Comparison of ENCODE assay signal across 14 cellular contexts in the genomic region with DNA sequence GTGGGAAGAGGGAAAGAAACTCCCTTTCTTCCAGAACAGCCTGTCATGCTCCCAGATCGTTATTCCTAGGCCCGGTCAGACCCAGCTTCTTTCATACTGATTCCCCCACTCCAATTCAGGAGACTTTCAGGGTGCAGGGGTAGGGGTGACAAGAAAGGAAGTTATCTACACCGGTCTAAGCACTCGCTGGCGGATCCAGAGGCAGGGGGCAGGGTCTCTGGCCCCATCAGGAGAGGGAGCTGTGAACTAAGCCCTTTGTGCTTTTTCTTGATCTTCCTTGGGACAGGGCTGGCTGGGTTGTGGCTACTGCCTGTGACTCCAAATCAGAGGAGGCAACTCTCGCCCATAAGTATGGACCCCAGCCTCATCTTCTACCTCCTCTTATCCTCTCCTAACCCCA. TPM values are rescaled to one million over a fixed set of nuclear protein-coding genes. Genes with fewer than 3 reads are reported as not detected.
DNase-seq lines count a peak whose midpoint lies in the region; ATAC-seq and TF ChIP-seq lines count a peak whose summit lies in the region.
"Had no signal": no experiment of that assay in that cellular context is flagged by ENCODE, and none has a peak within 500 bp of the region (broad histone marks: within the 10 kb centered on the region; RNA-seq: fewer than 3 reads in every experiment).

No MANE protein-coding gene starts in this region.

- H3K18ac ChIP-seq in neuronal stem cell (ENCODE audit: low read length), result peak overlapping the region; percentile 72

- H3K9me3 Mint-ChIP-seq in naive thymus-derived CD8-positive, alpha-beta T cell, result no peaks in the 10 kb centered on the region
- H3K9me3 Mint-ChIP-seq: CD8-positive, alpha-beta T cell had no signal

- peak overlapping the region in 1 of 10 donors; percentile 39 for H3K27ac Mint-ChIP-seq in naive thymus-derived CD8-positive, alpha-beta T cell
- H3K27ac Mint-ChIP-seq: CD8-positive, alpha-beta T cell had no signal

- TF ChIP-seq CTCF in heart right ventricle (IDR thresholded peaks at IDR 0.05) (no peak), coronary artery (IDR thresholded peaks at IDR 0.05) (no peak)

- no peak overlapping the region for H2BK12ac ChIP-seq in neuronal stem cell (ENCODE audit: low read length)

- no peak overlapping the region for H3K9ac ChIP-seq in neuronal stem cell (ENCODE audit: low read depth, low read length, poor library complexity)
- H3K9ac ChIP-seq: BLaER1 treated with 17β-estradiol and CSF1 and Interleukin-3, amounts not matched to agents 10 nM and 100 nM had no signal

- H2AK5ac ChIP-seq in neuronal stem cell (ENCODE audit: low read depth, low read length), result no peak overlapping the region

- POLR2A ChIA-PET in naive thymus-derived CD8-positive, alpha-beta T cell (lab: Charles Lee), result no interaction called here

- H3K36me3 ChIP-seq in heart right ventricle (no peaks in the 10 kb centered on the region), neuronal stem cell (replicated peaks in 1 of 2; ENCODE audit: control insufficient read depth in 2 of 2, insufficient read depth in 2 of 2, low read length in 2 of 2) (no peaks in the 10 kb centered on the region)
- H3K36me3 ChIP-seq: BLaER1 treated with 17β-estradiol and CSF1 and Interleukin-3, amounts not matched to agents 10 nM and 100 nM had no signal

- H2AFZ ChIP-seq in neuronal stem cell (ENCODE audit: low read length), result no peak overlapping the region

- no peak overlapping the region for H2BK120ac ChIP-seq in neuronal stem cell (ENCODE audit: low read depth, low read length)

- H3K79me1 ChIP-seq in neuronal stem cell (ENCODE audit: low read depth, low read length), result no peaks in the 10 kb centered on the region

- H3K27me3 ChIP-seq in heart right ventricle (no peaks in the 10 kb centered on the region), neuronal stem cell (ENCODE audit: control insufficient read depth in 3 of 3, insufficient read depth in 3 of 3, low read depth in 1 of 3, low read length in 3 of 3) (peaks cover 0 to 29% (median 0%) of the 10 kb centered on the region in 3 experiments)

- intact Hi-C loops in heart right ventricle (cut with DNase I), result loop anchor here in 1 of 10 donors (5.0 kb wide), 1 partner anchor 54 kb away; the partner anchor contains the start of gene SLC30A1
- intact Hi-C loops in left ventricle myocardium superior (cut with micrococcal nuclease), result no loop called here

- no peak overlapping the region for H2BK5ac ChIP-seq in neuronal stem cell (ENCODE audit: low read length)

- no peak overlapping the region for H4K91ac ChIP-seq in neuronal stem cell (ENCODE audit: low read depth, low read length, poor library complexity)

- DNase-seq in heart right ventricle, result no peak
- no peak for DNase-seq in left ventricle myocardium superior
- no peak for DNase-seq in coronary artery (ENCODE audit: low spot score)
- DNase-seq in neuronal stem cell (ENCODE audit: low spot score), result no peak
- no peak for DNase-seq in naive thymus-derived CD8-positive, alpha-beta T cell
- DNase-seq in cortex of kidney (lab: John Stamatoyannopoulos, UW), result no peak
- DNase-seq: CD8-positive, alpha-beta T cell; NCI-H1417; NCI-H187 treated with DMSO at 0.1 percent for 48 hours; NCI-H524; RPMI8226 had no signal

- H3K4me2 ChIP-seq in neuronal stem cell (ENCODE audit: insufficient read depth, low read length, poor library complexity, severe bottlenecking), result no peak overlapping the region
- H3K4me2 ChIP-seq: A549 had no signal

- H4K8ac ChIP-seq in neuronal stem cell (ENCODE audit: low read depth, low read length), result no peak overlapping the region

- peaks cover 0 to 2% (median 0%) of the 10 kb centered on the region in 4 donors for H3K4me1 Mint-ChIP-seq in naive thymus-derived CD8-positive, alpha-beta T cell

- H3K4me3 ChIP-seq in heart right ventricle (no peak overlapping the region), coronary artery (no peak overlapping the region), neuronal stem cell (ENCODE audit: low read length in 2 of 2) (no peak overlapping the region)
- H3K4me3 ChIP-seq: A549; BLaER1 treated with 17β-estradiol and CSF1 and Interleukin-3, amounts not matched to agents 10 nM and 100 nM had no signal

- peaks cover 0 to 10% (median 2%) of the 10 kb centered on the region in 5 donors for H3K27me3 Mint-ChIP-seq in naive thymus-derived CD8-positive, alpha-beta T cell

- no peak overlapping the region for H3K14ac ChIP-seq in neuronal stem cell (ENCODE audit: low read length)

- no peaks in the 10 kb centered on the region for H3K9me3 ChIP-seq in heart right ventricle
- no peaks in the 10 kb centered on the region for H3K9me3 ChIP-seq in neuronal stem cell (replicated peaks in 1 of 2; ENCODE audit: control insufficient read depth in 2 of 2, insufficient read depth in 1 of 2, low read depth in 1 of 2, low read length in 2 of 2)
- H3K9me3 ChIP-seq: A549; BLaER1 treated with 17β-estradiol and CSF1 and Interleukin-3, amounts not matched to agents 10 nM and 100 nM had no signal

- peak in 1 of 8 donors; percentile 1 for ATAC-seq in heart right ventricle
- no peak for ATAC-seq in left ventricle myocardium superior
- ATAC-seq in naive thymus-derived CD8-positive, alpha-beta T cell, result no peak
- no peak for ATAC-seq in GM18909 (IDR thresholded peaks at IDR 0.05; ENCODE audit: poor library complexity, unreplicated experiment)
- ATAC-seq: CD8-positive, alpha-beta T cell had no signal

- H3K4me1 ChIP-seq in heart right ventricle (peaks cover 0 to 54% (median 21%) of the 10 kb centered on the region in 9 donors), neuronal stem cell (ENCODE audit: control insufficient read depth in 2 of 2, insufficient read depth in 1 of 2, low read depth in 1 of 2, low read length in 2 of 2) (peaks cover 3 to 14% of the 10 kb centered on the region in 2 donors)

- no peak overlapping the region for H3K4ac ChIP-seq in neuronal stem cell (ENCODE audit: low read length)

- H3K27ac ChIP-seq in heart right ventricle (peak overlapping the region in 9 of 10 donors; percentile 40 to 88 (median 81)), coronary artery (peak overlapping the region; percentile 20 to 33), neuronal stem cell (replicated peaks; ENCODE audit: low read length) (no peak overlapping the region)
- H3K27ac ChIP-seq: BLaER1 treated with 17β-estradiol and CSF1 and Interleukin-3, amounts not matched to agents 10 nM and 100 nM had no signal

- H3K36me3 Mint-ChIP-seq in naive thymus-derived CD8-positive, alpha-beta T cell, result no peaks in the 10 kb centered on the region
- H3K36me3 Mint-ChIP-seq: CD8-positive, alpha-beta T cell had no signal

- H3K23ac ChIP-seq in neuronal stem cell (ENCODE audit: low read depth, low read length, poor library complexity), result no peak overlapping the region

- H3K4me3 Mint-ChIP-seq in naive thymus-derived CD8-positive, alpha-beta T cell, result no peak overlapping the region
- H3K4me3 Mint-ChIP-seq: CD8-positive, alpha-beta T cell had no signal

- no peak overlapping the region for H2BK15ac ChIP-seq in neuronal stem cell (ENCODE audit: low read length)

- 71 to 76% methylated on average over 6 of the region's 6 CpGs for WGBS in heart right ventricle, 2 donors
- WGBS in neuronal stem cell (ENCODE audit: extremely low coverage in 2 of 2, insufficient read length in 2 of 2, insufficient replicate concordance in 1 of 2), 2 donors, result no CpG with 5 or more reads among the region's 6 CpGs

RNA-seq across cellular contexts. Expression of gene NEK2, which starts 44.3 kb away (rescaled TPM):
- 1 to 10 TPM in 2 of 10 donors, under 1 TPM in 3, not detected in 5; 0.12 to 2.1 (median 0.23) TPM for total RNA-seq in heart right ventricle
- under 1 TPM in 1 of 2 donors, not detected in 1; 0.04 TPM for polyA plus RNA-seq in heart right ventricle
- total RNA-seq in left ventricle myocardium superior, result 0.25 TPM
- 35.5 TPM for polyA plus RNA-seq in neuronal stem cell (2013, experiment 1 of 2)
- polyA plus RNA-seq in neuronal stem cell (2013, experiment 2 of 2), result 36.7 TPM
- total RNA-seq in naive thymus-derived CD8-positive, alpha-beta T cell, result under 1 TPM in 1 of 2 experiments, not detected in 1; 0.16 TPM
- under 1 TPM in 1 of 3 donors, not detected in 2; 0.60 TPM for polyA plus RNA-seq in naive thymus-derived CD8-positive, alpha-beta T cell

RNA-seq across cellular contexts. Expression of gene SLC30A1, which starts 52.2 kb away (rescaled TPM):
- 10 to 100 TPM in 9 of 10 donors, 1 to 10 TPM in 1; 8.1 to 26.5 (median 16.1) TPM for total RNA-seq in heart right ventricle
- 1 to 10 TPM; 1.4 to 4.2 TPM for polyA plus RNA-seq in heart right ventricle
- total RNA-seq in left ventricle myocardium superior, result 11.5 TPM
- polyA plus RNA-seq in neuronal stem cell (2013, experiment 1 of 2), result 6.5 TPM
- polyA plus RNA-seq in neuronal stem cell (2013, experiment 2 of 2), result 6.8 TPM
- 1 to 10 TPM; 9.4 to 9.7 TPM for total RNA-seq in naive thymus-derived CD8-positive, alpha-beta T cell
- 1 to 10 TPM in 2 of 3 donors, under 1 TPM in 1; 0.98 to 2.2 (median 1.6) TPM for polyA plus RNA-seq in naive thymus-derived CD8-positive, alpha-beta T cell
